33 cellular contexts compared by ENCODE assay signal in genomic region chr1:93483606-93484005, GRCh38.
"Had no signal": no experiment of that assay in that cellular context is flagged by ENCODE, and none has a peak within 500 bp of the region (broad histone marks: within the 10 kb centered on the region; RNA-seq: fewer than 3 reads in every experiment).

No MANE protein-coding gene starts in this region.

- H3K27ac ChIP-seq: adrenal gland, body of pancreas, breast epithelium, cardiac muscle cell, coronary artery, dorsolateral prefrontal cortex, esophagus muscularis mucosa, foreskin keratinocyte, gastrocnemius medialis, heart right ventricle had no signal

- H3K36me3 ChIP-seq: adrenal gland, breast epithelium, cardiac muscle cell, esophagus muscularis mucosa, gastrocnemius medialis, heart right ventricle had no signal

- H3K27me3 ChIP-seq: adrenal gland, body of pancreas, breast epithelium, dorsolateral prefrontal cortex, esophagus muscularis mucosa, foreskin keratinocyte, gastrocnemius medialis, heart right ventricle had no signal

- H3K4me3 ChIP-seq: adrenal gland, body of pancreas, breast epithelium, cardiac muscle cell, coronary artery, dorsolateral prefrontal cortex, esophagus muscularis mucosa, gastrocnemius medialis, heart right ventricle had no signal

- H3K4me1 ChIP-seq: breast epithelium, esophagus muscularis mucosa, foreskin keratinocyte had no signal

- H3K9me3 ChIP-seq: adrenal gland, gastrocnemius medialis had no signal

- ATAC-seq: activated CD8-positive, alpha-beta memory T cell treated with anti-CD3 and anti-CD28 coated beads, Interleukin-2, amount 10 ng/mL, durations not matched to agents 7 days and 5 days; activated CD8-positive, alpha-beta T cell treated with anti-CD3 and anti-CD28 coated beads, Interleukin-2, amount 10 ng/mL, durations not matched to agents 7 days and 5 days; activated naive CD8-positive, alpha-beta T cell treated with anti-CD3 and anti-CD28 coated beads, Interleukin-2, amount 50 U/mL, for 24 hours; body of pancreas; foreskin keratinocyte; gastrocnemius medialis; heart right ventricle; T-helper 17 cell had no signal

- DNase-seq: activated CD4-positive, alpha-beta memory T cell treated with anti-CD3 and anti-CD28 coated beads for 36 hours; activated CD4-positive, alpha-beta T cell treated with anti-CD3 and anti-CD28 coated beads for 36 hours; activated CD4-positive, alpha-beta T cell treated with anti-CD3 and anti-CD28 coated beads, Interleukin-2, amount 10 ng/mL, durations not matched to agents 24 days and 14 days; activated CD4-positive, CD25-positive, alpha-beta regulatory T cell; activated CD4-positive, CD25-positive, alpha-beta regulatory T cell treated with anti-CD3 and anti-CD28 coated beads, Interleukin-2, amount 50 U/mL, for 72 hours; activated CD8-positive, alpha-beta memory T cell treated with anti-CD3 and anti-CD28 coated beads, Interleukin-2, amount 10 ng/mL, durations not matched to agents 7 days and 5 days; activated CD8-positive, alpha-beta memory T cell treated with anti-CD3 and anti-CD28 coated beads, Interleukin-2, amount 50 U/mL, for 4 hours; activated CD8-positive, alpha-beta T cell treated with anti-CD3 and anti-CD28 coated beads, Interleukin-2, amount 10 ng/mL, durations not matched to agents 7 days and 5 days; activated effector memory CD4-positive, alpha-beta T cell treated with anti-CD3 and anti-CD28 coated beads, Interleukin-2, amount 50 U/mL, for 16 hours; activated naive CD4-positive, alpha-beta T cell treated with anti-CD3 and anti-CD28 coated beads for 36 hours; activated naive CD8-positive, alpha-beta T cell treated with anti-CD3 and anti-CD28 coated beads for 36 hours; activated naive CD8-positive, alpha-beta T cell treated with anti-CD3 and anti-CD28 coated beads, Interleukin-2, amount 50 U/mL, for 24 hours; activated T-cell treated with anti-CD3 and anti-CD28 coated beads, Interleukin-2, amount 50 U/mL, for 1 hour; activated T-cell treated with anti-CD3 and anti-CD28 coated beads, Interleukin-2, amount 50 U/mL, for 48 hours; adrenal gland; amygdala; aorta; body of pancreas; central memory CD4-positive, alpha-beta T cell; cerebellar nuclear complex; dorsolateral prefrontal cortex; effector memory CD4-positive, alpha-beta T cell; erythroblast; foreskin keratinocyte; gastrocnemius medialis; heart right ventricle; T-helper 1 cell; T-helper 17 cell; T1000 had no signal
